In genomic region chrX:24026403-24026801, GRCh38 we compare ENCODE assay signal across 8 cellular contexts. TPM values are rescaled to one million over a fixed set of nuclear protein-coding genes. Genes with fewer than 3 reads are reported as not detected.
DNase-seq lines count a peak whose midpoint lies in the region; ATAC-seq, FAIRE-seq and TF ChIP-seq lines count a peak whose summit lies in the region.

No MANE protein-coding gene starts in this region.

- H3K27me3 Mint-ChIP-seq in osteocyte (ENCODE audit: unreplicated experiment): no peaks in the 10 kb centered on the region

- no peaks in the 10 kb centered on the region for H3K27me3 ChIP-seq in PC-3 (ENCODE audit: low read length)
- H3K27me3 ChIP-seq in endothelial cell of umbilical vein (ENCODE audit: control insufficient read depth in 2 of 2, insufficient read depth in 2 of 2, low read length in 2 of 2): no peaks in the 10 kb centered on the region

- H3K36me3 Mint-ChIP-seq in osteocyte (ENCODE audit: unreplicated experiment): peaks cover 7% of the 10 kb centered on the region

- H3K4me1 Mint-ChIP-seq in osteocyte (ENCODE audit: unreplicated experiment): peaks cover 24% of the 10 kb centered on the region

- no peaks in the 10 kb centered on the region for H3K9me1 ChIP-seq in endothelial cell of umbilical vein (replicated peaks; ENCODE audit: control insufficient read depth, extremely low read depth, insufficient read depth, low read length)

- peak overlapping the region; percentile 81 for H3K4me3 Mint-ChIP-seq in osteocyte (ENCODE audit: unreplicated experiment)

- H3K27ac ChIP-seq in PC-3 (ENCODE audit: low read length): peak overlapping the region; percentile 78
- H3K27ac ChIP-seq in endothelial cell of umbilical vein (ENCODE audit: insufficient read depth, low read depth, low read length): peak overlapping the region; percentile 90

- H3K4me3 ChIP-seq in GM12864 (ENCODE audit: low read depth, low read length): peak overlapping the region; percentile 77; the same call in 1 of the 2 replicates
- H3K4me3 ChIP-seq in PC-3 (ENCODE audit: low read length): peak overlapping the region; percentile 70
- peak overlapping the region; percentile 13 to 49 (median 49) for H3K4me3 ChIP-seq in endothelial cell of umbilical vein (replicated peaks in 1 of 3; ENCODE audit: insufficient read depth in 1 of 3, low read depth in 1 of 3, low read length in 3 of 3)
- H3K4me3 ChIP-seq in mucosa of descending colon: no peak overlapping the region

- H3K9ac ChIP-seq in PC-3 (ENCODE audit: low read length): peak overlapping the region; percentile 90
- peak overlapping the region; percentile 86 for H3K9ac ChIP-seq in endothelial cell of umbilical vein (replicated peaks; ENCODE audit: extremely low read depth, insufficient read depth, low read length)

- ATAC-seq in PC-3 (no peak), HG02885 (IDR thresholded peaks at IDR 0.05; ENCODE audit: poor library complexity, unreplicated experiment) (no peak), mucosa of descending colon (no peak)

- POLR2A ChIA-PET in PC-3 (lab: Charles Lee; ENCODE audit: unreplicated experiment): no interaction called here
- POLR2A ChIA-PET in endothelial cell of umbilical vein (lab: Charles Lee): interaction anchor here (0.7 to 1.8 kb wide), 3 partner anchors 28 to 244 kb away, joined by 3 to 14 read pairs (median 5); partner anchors contain the start of genes EIF2S3 and SAT1

- H3F3A ChIP-seq in PC-3 (ENCODE audit: low read length, unreplicated experiment): no peaks in the 10 kb centered on the region

- intact Hi-C loops in PC-3 (cut with micrococcal nuclease): loop anchor here (10.0 kb wide), 1 partner anchor 92 kb away; no protein-coding TSS in a partner anchor
- intact Hi-C loops in endothelial cell of umbilical vein (cut with micrococcal nuclease): loop anchor here (5.0 kb wide), 1 partner anchor 244 kb away; the partner anchor contains the start of gene SAT1
- intact Hi-C loops in mucosa of descending colon (cut with DNase I, micrococcal nuclease): no loop called here

- H3K4me2 ChIP-seq in PC-3 (ENCODE audit: low read length) (peak overlapping the region; percentile 90), endothelial cell of umbilical vein (ENCODE audit: insufficient read depth, low read length) (peak overlapping the region; percentile 86)

- CTCF ChIA-PET in PC-3 (lab: Charles Lee): interaction anchor here (1.5 kb wide), 1 partner anchor 28 kb away, joined by 18 read pairs; the partner anchor contains the start of gene EIF2S3
- CTCF ChIA-PET in endothelial cell of umbilical vein (lab: Charles Lee): interaction anchor here (2.5 kb wide), 1 partner anchor 28 kb away, joined by 32 read pairs; the partner anchor contains the start of gene EIF2S3

- dilution Hi-C loops in endothelial cell of umbilical vein (cut with MboI; ENCODE audit: extremely low pct_ligation_motif_present, low sequenced_read_pairs): no loop called here

- no peaks in the 10 kb centered on the region for H3K9me3 Mint-ChIP-seq in osteocyte (ENCODE audit: unreplicated experiment)

- H3K36me3 ChIP-seq in PC-3 (ENCODE audit: low read depth, low read length) (no peaks in the 10 kb centered on the region), endothelial cell of umbilical vein (ENCODE audit: control insufficient read depth in 2 of 2, extremely low read depth in 1 of 2, insufficient read depth in 2 of 2, low read length in 2 of 2) (no peaks in the 10 kb centered on the region), mucosa of descending colon (ENCODE audit: low read depth) (no peaks in the 10 kb centered on the region)

- BruUV-seq in PC-3 (replicated peaks; lab: Mats Ljungman, UMichigan) (no TSS peak), endothelial cell of umbilical vein (replicated peaks; lab: Mats Ljungman, UMichigan) (no TSS peak)

- FAIRE-seq in endothelial cell of umbilical vein (lab: Jason Lieb, UNC): peak; percentile 74

- H3K4me1 ChIP-seq in PC-3 (ENCODE audit: insufficient read depth, low read length): peaks cover 12% of the 10 kb centered on the region; the same call in 1 of the 2 replicates
- peaks cover 8% of the 10 kb centered on the region for H3K4me1 ChIP-seq in endothelial cell of umbilical vein (ENCODE audit: control insufficient read depth, extremely low read depth, insufficient read depth, low read length)
- H3K4me1 ChIP-seq in mucosa of descending colon (ENCODE audit: low read depth): no peaks in the 10 kb centered on the region

- peak overlapping the region; percentile 77 for H2AFZ ChIP-seq in PC-3 (ENCODE audit: low read length)
- peak overlapping the region; percentile 62 for H2AFZ ChIP-seq in endothelial cell of umbilical vein (ENCODE audit: low read depth, low read length)

- H3K27ac Mint-ChIP-seq in osteocyte (ENCODE audit: unreplicated experiment): peak overlapping the region; percentile 96

- H3K9me3 ChIP-seq in PC-3 (ENCODE audit: low read length) (no peaks in the 10 kb centered on the region), endothelial cell of umbilical vein (replicated peaks; ENCODE audit: control insufficient read depth, insufficient read depth, low read length) (no peaks in the 10 kb centered on the region), mucosa of descending colon (no peaks in the 10 kb centered on the region)

- no peak for TF ChIP-seq CTCF in GM12864 (IDR thresholded peaks at IDR 0.05; ENCODE audit: low read depth, low read length, missing control alignments)
- TF ChIP-seq CTCF in PC-3 (conservative IDR thresholded peaks at IDR 0.05; ENCODE audit: low read depth, low read length): no peak
- TF ChIP-seq CTCF in endothelial cell of umbilical vein (IDR thresholded peaks at IDR 0.05; ENCODE audit: extremely low read depth in 1 of 2, insufficient read depth in 1 of 2, low read depth in 1 of 2, low read length in 2 of 2): no peak
- TF ChIP-seq CTCF in osteocyte (IDR thresholded peaks at IDR 0.05): no peak
- TF ChIP-seq CTCF in mucosa of descending colon (IDR thresholded peaks at IDR 0.05): no peak

- peaks cover 10% of the 10 kb centered on the region for H4K20me1 ChIP-seq in PC-3 (ENCODE audit: low read length)
- H4K20me1 ChIP-seq in endothelial cell of umbilical vein (replicated peaks; ENCODE audit: control insufficient read depth, extremely low read depth, insufficient read depth, low read length): no peaks in the 10 kb centered on the region

- no peak for TF ChIP-seq POLR2A in endothelial cell of umbilical vein (IDR thresholded peaks at IDR 0.05; ENCODE audit: low read depth, low read length)

- no peak for DNase-seq in GM12864 (ENCODE audit: low read depth)
- no peak for DNase-seq in PC-3
- peak; percentile 28 for DNase-seq in endothelial cell of umbilical vein (ENCODE audit: low read depth, low spot score)
- peak; percentile 19 for DNase-seq in osteocyte (ENCODE audit: extremely low spot score, unreplicated experiment)
- DNase-seq in mucosa of descending colon: no peak
- no peak for DNase-seq in GM19240 (ENCODE audit: insufficient read length, low spot score)
- no peak for DNase-seq in amniotic stem cell (lab: John Stamatoyannopoulos, UW)

- peaks cover 36% of the 10 kb centered on the region for H3K79me2 ChIP-seq in PC-3 (ENCODE audit: low read length)
- peaks cover 25% of the 10 kb centered on the region for H3K79me2 ChIP-seq in endothelial cell of umbilical vein (ENCODE audit: control insufficient read depth, insufficient read depth, low read length)

- no peaks in the 10 kb centered on the region for H3K9me2 ChIP-seq in PC-3 (replicated peaks; ENCODE audit: low read length)

TF ChIP-seq in endothelial cell of umbilical vein, 7 proteins besides CTCF, POLR2A, EP300 and RAD21:
- TF ChIP-seq MAX (IDR thresholded peaks at IDR 0.05; ENCODE audit: insufficient read depth, insufficient read length) (no peak), JUN (IDR thresholded peaks at IDR 0.05; ENCODE audit: borderline replicate concordance, insufficient read depth, insufficient read length, low read depth) (no peak), MYC (IDR thresholded peaks at IDR 0.05; ENCODE audit: low read depth, low read length) (no peak), GATA2 (IDR thresholded peaks at IDR 0.05; ENCODE audit: insufficient read depth, insufficient read length, low read depth, low read length) (no peak), EZH2 (IDR thresholded peaks at IDR 0.05; ENCODE audit: borderline replicate concordance, low read depth, low read length, severe bottlenecking) (no peak), FOS (IDR thresholded peaks at IDR 0.05; ENCODE audit: borderline replicate concordance, insufficient read depth, low read length) (no peak), POLR2AphosphoS5 (IDR thresholded peaks at IDR 0.05; ENCODE audit: insufficient read depth, low read depth, low read length) (no peak)

RNA-seq across cellular contexts. Expression of gene KLHL15, which starts 0.6 kb away (rescaled TPM):
- total RNA-seq in PC-3 (2014; rRNA removed) (7.3 and 8.5 TPM in 2 replicates), endothelial cell of umbilical vein (3.6 TPM in 2 replicates), osteocyte (15.8 and 16.3 TPM in 2 replicates), mucosa of descending colon (1 to 10 TPM; 3.3 to 9.7 (median 3.4) TPM)
- 0.91 and 1.4 TPM in 2 replicates for polyA plus RNA-seq in endothelial cell of umbilical vein
- polyA plus RNA-seq in endothelial cell of umbilical vein (2011; cell fraction: cytosol; rRNA removed): 1.3 and 1.4 TPM in 2 replicates
- polyA plus RNA-seq in endothelial cell of umbilical vein (2011; cell fraction: nucleus; rRNA removed): 2.8 and 4.1 TPM in 2 replicates
- polyA plus RNA-seq in endothelial cell of umbilical vein (2012): 1.9 and 2.4 TPM in 2 replicates
- polyA minus RNA-seq in endothelial cell of umbilical vein: 3.9 and 5.6 TPM in 2 replicates
- polyA minus RNA-seq in endothelial cell of umbilical vein (2011; cell fraction: cytosol; rRNA and poly(A)+ RNA removed): 17.2 TPM
- 5.2 and 7.9 TPM in 2 replicates for polyA minus RNA-seq in endothelial cell of umbilical vein (2011; cell fraction: nucleus; rRNA and poly(A)+ RNA removed)

RNA-seq across cellular contexts. Expression of gene EIF2S3, which starts 28.4 kb away (rescaled TPM):
- total RNA-seq in PC-3 (2014; rRNA removed) (178 and 201 TPM in 2 replicates), endothelial cell of umbilical vein (152 and 161 TPM in 2 replicates), osteocyte (360 and 369 TPM in 2 replicates), mucosa of descending colon (100 to 1,000 TPM; 113 to 157 (median 136) TPM)
- 33.9 and 35.8 TPM in 2 replicates for polyA plus RNA-seq in endothelial cell of umbilical vein
- polyA plus RNA-seq in endothelial cell of umbilical vein (2011; cell fraction: cytosol; rRNA removed): 58.3 and 59.1 TPM in 2 replicates
- polyA plus RNA-seq in endothelial cell of umbilical vein (2011; cell fraction: nucleus; rRNA removed): 86.5 and 120 TPM in 2 replicates
- 120 and 137 TPM in 2 replicates for polyA plus RNA-seq in endothelial cell of umbilical vein (2012)
- 100 and 108 TPM in 2 replicates for polyA minus RNA-seq in endothelial cell of umbilical vein
- polyA minus RNA-seq in endothelial cell of umbilical vein (2011; cell fraction: cytosol; rRNA and poly(A)+ RNA removed): 1,013 TPM
- 37.7 and 67.4 TPM in 2 replicates for polyA minus RNA-seq in endothelial cell of umbilical vein (2011; cell fraction: nucleus; rRNA and poly(A)+ RNA removed)

Comparison
In these comparisons a context has a peak if more than half of its experiments do, and no peak if none do; other contexts are left out.
1. DNase-seq: peak in endothelial cell of umbilical vein (single experiment) and osteocyte (single experiment); none in GM12864 (single experiment), PC-3 (single experiment), mucosa of descending colon (0 of 3), GM19240 (single experiment) and amniotic stem cell (single experiment).
2. intact Hi-C loops: an anchor here in PC-3 (10.0 kb wide) and endothelial cell of umbilical vein (5.0 kb wide); none called in mucosa of descending colon.